In the genomic region with DNA sequence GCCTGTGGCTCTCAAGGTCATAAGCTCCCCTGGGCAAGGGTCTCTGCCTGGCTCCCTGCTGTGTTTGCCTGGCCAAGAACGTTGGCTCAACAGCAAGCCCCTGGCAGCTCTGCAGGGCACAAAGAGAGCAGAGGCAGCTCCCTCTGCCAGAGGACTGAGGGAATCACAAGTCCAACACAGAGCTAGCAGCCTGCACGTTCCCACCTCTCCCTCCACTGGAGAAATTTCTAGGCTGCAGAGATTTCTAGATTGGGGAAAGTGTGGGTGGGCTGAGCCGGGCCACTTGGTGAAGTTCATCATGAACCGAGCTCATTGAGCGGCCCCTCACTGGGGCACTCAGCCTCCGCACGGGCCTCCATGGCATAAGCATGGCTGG, we compare ENCODE assay signal across 16 cellular contexts. TPM values are rescaled to one million over a fixed set of nuclear protein-coding genes. Genes with fewer than 3 reads are reported as not detected.
DNase-seq lines count a peak whose midpoint lies in the region; ATAC-seq and TF ChIP-seq lines count a peak whose summit lies in the region.
"Had no signal": no experiment of that assay in that cellular context is flagged by ENCODE, and none has a peak within 500 bp of the region (broad histone marks: within the 10 kb centered on the region; RNA-seq: fewer than 3 reads in every experiment).

No MANE protein-coding gene starts in this region.

- H3K4me1 ChIP-seq in spleen = peaks cover 0 to 28% (median 12%) of the 10 kb centered on the region in 6 donors

- no peaks in the 10 kb centered on the region for H3K4me1 Mint-ChIP-seq in activated naive CD8-positive, alpha-beta T cell treated with anti-CD3 and anti-CD28 coated beads, Interleukin-2, amount 50 U/mL, for 24 hours
- H3K4me1 Mint-ChIP-seq: activated T-helper 17 cell treated with anti-CD3 and anti-CD28 coated beads, Interleukin-2, amount 50 U/mL, for 72 hours; CD8-positive, alpha-beta memory T cell; T-cell had no signal

- no peak overlapping the region for H3K4me3 Mint-ChIP-seq in activated naive CD8-positive, alpha-beta T cell treated with anti-CD3 and anti-CD28 coated beads, Interleukin-2, amount 50 U/mL, for 24 hours
- H3K4me3 Mint-ChIP-seq: activated T-helper 17 cell treated with anti-CD3 and anti-CD28 coated beads, Interleukin-2, amount 50 U/mL, for 72 hours; CD8-positive, alpha-beta memory T cell; T-cell; WTC11 had no signal

- H3K27me3 Mint-ChIP-seq in activated naive CD8-positive, alpha-beta T cell treated with anti-CD3 and anti-CD28 coated beads, Interleukin-2, amount 50 U/mL, for 24 hours = no peaks in the 10 kb centered on the region
- H3K27me3 Mint-ChIP-seq: activated T-helper 17 cell treated with anti-CD3 and anti-CD28 coated beads, Interleukin-2, amount 50 U/mL, for 72 hours; CD8-positive, alpha-beta memory T cell; progenitor cell of endocrine pancreas; T-cell had no signal

- peaks cover 5% of the 10 kb centered on the region for H3K36me3 ChIP-seq in H7 (replicated peaks; ENCODE audit: control insufficient read depth, insufficient read depth, low read length)
- H3K36me3 ChIP-seq in spleen = peaks cover 0 to 99% (median 57%) of the 10 kb centered on the region in 6 donors

- WGBS in spleen, 5 donors = 30 to 81% (median 66%) methylated on average over 3 to 7 of the region's 7 CpGs

- H3K4me3 ChIP-seq in H7 (ENCODE audit: insufficient read depth, low read depth, low read length) (no peak overlapping the region), coronary artery (no peak overlapping the region), spleen (no peak overlapping the region)

- H3K36me3 Mint-ChIP-seq in activated naive CD8-positive, alpha-beta T cell treated with anti-CD3 and anti-CD28 coated beads, Interleukin-2, amount 50 U/mL, for 24 hours (ENCODE audit: low read depth) = peaks cover 3% of the 10 kb centered on the region

- H3K27ac ChIP-seq in coronary artery (peak overlapping the region; percentile 67 to 85), spleen (peak overlapping the region in 5 of 8 donors; percentile 9 to 54 (median 30))

- H3K27ac Mint-ChIP-seq in activated naive CD8-positive, alpha-beta T cell treated with anti-CD3 and anti-CD28 coated beads, Interleukin-2, amount 50 U/mL, for 24 hours = no peak overlapping the region
- H3K27ac Mint-ChIP-seq: activated T-helper 17 cell treated with anti-CD3 and anti-CD28 coated beads, Interleukin-2, amount 50 U/mL, for 72 hours; T-cell had no signal

- TF ChIP-seq POLR2A in spleen (IDR thresholded peaks at IDR 0.05) = no peak

- TF ChIP-seq CTCF in coronary artery (IDR thresholded peaks at IDR 0.05) = no peak
- no peak for TF ChIP-seq CTCF in spleen (IDR thresholded peaks at IDR 0.05 in 8 of 11, conservative IDR thresholded peaks at IDR 0.05 in 3 of 11)

- intact Hi-C loops in left ventricle myocardium superior (cut with micrococcal nuclease) (no loop called here), spleen (cut with DNase I; ENCODE audit: low total_unique reads) (no loop called here)

- H3K9me3 Mint-ChIP-seq in activated naive CD8-positive, alpha-beta T cell treated with anti-CD3 and anti-CD28 coated beads, Interleukin-2, amount 50 U/mL, for 24 hours = no peaks in the 10 kb centered on the region
- H3K9me3 Mint-ChIP-seq: activated T-helper 17 cell treated with anti-CD3 and anti-CD28 coated beads, Interleukin-2, amount 50 U/mL, for 72 hours; CD8-positive, alpha-beta memory T cell; T-cell; WTC11 had no signal

- H3K9me3 ChIP-seq in spleen = no peaks in the 10 kb centered on the region

- peak; percentile 4 for ATAC-seq in left ventricle myocardium superior
- no peak for ATAC-seq in activated naive CD8-positive, alpha-beta T cell treated with anti-CD3 and anti-CD28 coated beads, Interleukin-2, amount 50 U/mL, for 24 hours
- ATAC-seq: activated T-helper 17 cell treated with anti-CD3 and anti-CD28 coated beads, Interleukin-2, amount 50 U/mL, for 72 hours; T-cell; WTC11 had no signal

- H3K27me3 ChIP-seq in H7 (ENCODE audit: control insufficient read depth, insufficient read depth, low read length) (no peaks in the 10 kb centered on the region), spleen (replicated peaks in 1 of 7) (no peaks in the 10 kb centered on the region)

- peak; percentile 55 for DNase-seq in H7
- DNase-seq in coronary artery (ENCODE audit: low spot score) = peak; percentile 75
- DNase-seq in left ventricle myocardium superior = no peak
- DNase-seq in spleen = peak; percentile 56
- DNase-seq in Kasumi-1 (lab: John Stamatoyannopoulos, UW) = no peak
- DNase-seq in KG1 (lab: John Stamatoyannopoulos, UW) = no peak
- DNase-seq in activated naive CD8-positive, alpha-beta T cell treated with anti-CD3 and anti-CD28 coated beads, Interleukin-2, amount 50 U/mL, for 24 hours = no peak
- no peak for DNase-seq in EL
- DNase-seq: ACHN; activated CD8-positive, alpha-beta memory T cell treated with anti-CD3 and anti-CD28 coated beads for 24 hours; NCI-H748 treated with DMSO at 0.1 percent for 48 hours; T-cell had no signal

RNA-seq across cellular contexts. Expression of a gene that starts 19.8 kb away (rescaled TPM):
- total RNA-seq in H7 (2014; rRNA removed; shearing (Covaris generic)) = 52.8 and 60.9 TPM in 2 replicates
- total RNA-seq in left ventricle myocardium superior = 53.1 TPM
- 10 to 100 TPM; 31.8 to 71.1 (median 47.8) TPM for total RNA-seq in spleen
- polyA plus RNA-seq in spleen = 10 to 100 TPM; 21.8 to 51.8 (median 24.2) TPM

RNA-seq across cellular contexts. Expression of a gene that starts 20.2 kb away (rescaled TPM):
- total RNA-seq in H7 (2014; rRNA removed; shearing (Covaris generic)) = 69.5 and 75.1 TPM in 2 replicates
- total RNA-seq in left ventricle myocardium superior (2.7 TPM), spleen (10 to 100 TPM in 6 of 7 donors, 1 to 10 TPM in 1; 9.5 to 20.4 (median 16.7) TPM)
- polyA plus RNA-seq in spleen = 10 to 100 TPM in 2 of 3 donors, 1 to 10 TPM in 1; 5.9 to 17.6 (median 11.8) TPM

Comparison
In these comparisons a context has a peak if more than half of its experiments do, and no peak if none do; other contexts are left out.
1. DNase-seq: peak in H7 (single experiment), coronary artery (single experiment) and spleen (single experiment); none in left ventricle myocardium superior (single experiment), Kasumi-1 (0 of 2), KG1 (single experiment), activated naive CD8-positive, alpha-beta T cell treated with anti-CD3 and anti-CD28 coated beads, Interleukin-2, amount 50 U/mL, for 24 hours (single experiment) and EL (single experiment).